1 cellular context compared by ENCODE assay signal in genomic region chr22:39266398-39267030, GRCh38.
TF ChIP-seq lines count a peak whose summit lies in the region.

No MANE protein-coding gene starts in this region.

TF ChIP-seq in GM12878, 131 proteins besides CTCF, POLR2A, EP300 and RAD21 (continued from another document and continues in another):
- TF ChIP-seq ZBTB11 (CRISPR knock-in tag; IDR thresholded peaks at IDR 0.05) (no peak), TBL1XR1 (IDR thresholded peaks at IDR 0.05; ENCODE audit: low read depth, low read length) (peak; percentile 91), USF1 (IDR thresholded peaks at IDR 0.05; ENCODE audit: borderline replicate concordance, extremely low read length, insufficient read depth, low read depth, low read length) (no peak), CREM (IDR thresholded peaks at IDR 0.05; ENCODE audit: low read depth) (peak; percentile 93), SRF (IDR thresholded peaks at IDR 0.05; ENCODE audit: low read depth in 2 of 2, low read length in 2 of 2) (no peak), YBX1 (IDR thresholded peaks at IDR 0.05) (no peak), JUND (IDR thresholded peaks at IDR 0.05; ENCODE audit: low read depth, low read length) (no peak), IKZF1 (conservative IDR thresholded peaks at IDR 0.05) (peak; percentile 88), ZBTB33 (IDR thresholded peaks at IDR 0.05) (no peak), BCL3 (IDR thresholded peaks at IDR 0.05; ENCODE audit: borderline replicate concordance, insufficient read depth, low read depth, low read length, poor library complexity, severe bottlenecking) (peak; percentile 29), MEF2A (IDR thresholded peaks at IDR 0.05; ENCODE audit: insufficient read depth, low read depth, low read length) (peak; percentile 98), EED (IDR thresholded peaks at IDR 0.05; ENCODE audit: low read depth) (peak; percentile 96), NFXL1 (IDR thresholded peaks at IDR 0.05; ENCODE audit: borderline replicate concordance) (no peak), BMI1 (IDR thresholded peaks at IDR 0.05; ENCODE audit: borderline replicate concordance) (no peak; the same call in 1 of the 2 replicates), MTA3 (IDR thresholded peaks at IDR 0.05; ENCODE audit: borderline replicate concordance, low read length) (peak; percentile 88; the same call in 1 of the 2 replicates), TAF1 (IDR thresholded peaks at IDR 0.05; ENCODE audit: borderline replicate concordance, low read depth, low read length) (no peak), NRF1 (conservative IDR thresholded peaks at IDR 0.05; ENCODE audit: low read depth, low read length) (no peak), HDGF (IDR thresholded peaks at IDR 0.05) (no peak), IRF5 (IDR thresholded peaks at IDR 0.05; ENCODE audit: borderline replicate concordance) (no peak), ZNF24 (IDR thresholded peaks at IDR 0.05) (no peak), PML (IDR thresholded peaks at IDR 0.05; ENCODE audit: low read length) (peak; percentile 89; the same call in 1 of the 2 replicates), CHD1 (IDR thresholded peaks at IDR 0.05; ENCODE audit: low read depth, low read length) (no peak), POLR2AphosphoS5 (IDR thresholded peaks at IDR 0.05; ENCODE audit: low read length) (no peak), E2F8 (IDR thresholded peaks at IDR 0.05; ENCODE audit: low read depth, partially characterized antibody) (no peak), DPF2 (IDR thresholded peaks at IDR 0.05) (0 out of 2 replicates have a peak, but pooled peaks have one; percentile 57), ELK1 (IDR thresholded peaks at IDR 0.05; ENCODE audit: low read depth, low read length) (no peak), ZNF274 (IDR thresholded peaks at IDR 0.05; ENCODE audit: insufficient read depth, insufficient read length) (no peak), MYC (IDR thresholded peaks at IDR 0.05; ENCODE audit: insufficient read depth, insufficient read length, insufficient replicate concordance, low read length, severe bottlenecking) (no peak), STAT3 (IDR thresholded peaks at IDR 0.05; ENCODE audit: low read depth, low read length) (peak; percentile 85; the same call in 1 of the 2 replicates), POU2F2 (IDR thresholded peaks at IDR 0.05; ENCODE audit: borderline replicate concordance, low read depth, low read length) (peak; percentile 13; the same call in 1 of the 3 replicates), NKRF (conservative IDR thresholded peaks at IDR 0.05) (no peak), RAD51 (IDR thresholded peaks at IDR 0.05) (no peak), RELB (IDR thresholded peaks at IDR 0.05; ENCODE audit: low read depth) (peak; percentile 89), TARDBP (IDR thresholded peaks at IDR 0.05; ENCODE audit: borderline replicate concordance) (0 out of 2 replicates have a peak, but pooled peaks have one; percentile 49), SKIL (IDR thresholded peaks at IDR 0.05; ENCODE audit: low read depth, poor library complexity, severe bottlenecking) (peak; percentile 91), ASH2L (IDR thresholded peaks at IDR 0.05; ENCODE audit: borderline replicate concordance, low read depth) (no peak), YY1 (IDR thresholded peaks at IDR 0.05; ENCODE audit: low read depth, low read length) (0 out of 2 replicates have a peak, but pooled peaks have one; percentile 9), ATF7 (IDR thresholded peaks at IDR 0.05; ENCODE audit: low read depth) (peak; percentile 89), KAT2A (conservative IDR thresholded peaks at IDR 0.05; ENCODE audit: control insufficient read depth, low read depth, low read length) (no peak), BHLHE40 (IDR thresholded peaks at IDR 0.05; ENCODE audit: borderline replicate concordance in 1 of 2, low read depth in 2 of 2, low read length in 1 of 2) (peak; percentile 65 to 71; a peak in 2 of 4 replicates), TCF7 (IDR thresholded peaks at IDR 0.05; ENCODE audit: borderline replicate concordance) (no peak)
